8 cellular contexts compared by ENCODE assay signal in genomic region chr3:184727357-184728060, GRCh38. TPM values are rescaled to one million over a fixed set of nuclear protein-coding genes. Genes with fewer than 3 reads are reported as not detected.
A peak's percentile ranks its signal among the peaks of the same experiment; 100 is the strongest.
DNase-seq lines count a peak whose midpoint lies in the region; ATAC-seq, FAIRE-seq and TF ChIP-seq lines count a peak whose summit lies in the region.

No MANE protein-coding gene starts in this region.

- H3K4me3 ChIP-seq in endothelial cell of umbilical vein (replicated peaks in 1 of 3; ENCODE audit: insufficient read depth in 1 of 3, low read depth in 1 of 3, low read length in 3 of 3) (no peak overlapping the region), tibial artery (no peak overlapping the region)

- H3K27ac ChIP-seq in endothelial cell of umbilical vein (ENCODE audit: insufficient read depth, low read depth, low read length) (no peak overlapping the region), tibial artery (no peak overlapping the region)

- no peak overlapping the region for H3K4me2 ChIP-seq in endothelial cell of umbilical vein (ENCODE audit: insufficient read depth, low read length)

- no peak for ATAC-seq in HG03520 (IDR thresholded peaks at IDR 0.05; ENCODE audit: unreplicated experiment)

- dilution Hi-C loops in endothelial cell of umbilical vein (cut with MboI; ENCODE audit: extremely low pct_ligation_motif_present, low sequenced_read_pairs): no loop called here

- H2AFZ ChIP-seq in endothelial cell of umbilical vein (ENCODE audit: low read depth, low read length): no peak overlapping the region

- intact Hi-C loops in endothelial cell of umbilical vein (cut with micrococcal nuclease): loop anchor here (1.0 kb wide), 2 partner anchors 50 to 166 kb away; partner anchors contain the start of gene EPHB3
- intact Hi-C loops in tibial artery (cut with DNase I; ENCODE audit: low total_unique reads): loop anchor here (5.0 kb wide), 1 partner anchor 50 kb away; no protein-coding TSS in a partner anchor

- no peaks in the 10 kb centered on the region for H4K20me1 ChIP-seq in endothelial cell of umbilical vein (replicated peaks; ENCODE audit: control insufficient read depth, extremely low read depth, insufficient read depth, low read length)

- CTCF ChIA-PET in endothelial cell of umbilical vein (lab: Charles Lee): interaction anchor here (0.8 to 4.3 kb wide), 14 partner anchors 10 to 171 kb away, joined by 3 to 30 read pairs (median 4); no protein-coding TSS in a partner anchor

- H3K79me2 ChIP-seq in endothelial cell of umbilical vein (ENCODE audit: control insufficient read depth, insufficient read depth, low read length): no peaks in the 10 kb centered on the region

- H3K9me3 ChIP-seq in endothelial cell of umbilical vein (replicated peaks; ENCODE audit: control insufficient read depth, insufficient read depth, low read length) (no peaks in the 10 kb centered on the region), tibial artery (no peaks in the 10 kb centered on the region)

- BruUV-seq in endothelial cell of umbilical vein (replicated peaks; lab: Mats Ljungman, UMichigan): no TSS peak

- H3K36me3 ChIP-seq in endothelial cell of umbilical vein (ENCODE audit: control insufficient read depth in 2 of 2, extremely low read depth in 1 of 2, insufficient read depth in 2 of 2, low read length in 2 of 2) (no peaks in the 10 kb centered on the region), tibial artery (no peaks in the 10 kb centered on the region)

- no peak overlapping the region for H3K9ac ChIP-seq in endothelial cell of umbilical vein (replicated peaks; ENCODE audit: extremely low read depth, insufficient read depth, low read length)

- H3K9me1 ChIP-seq in endothelial cell of umbilical vein (replicated peaks; ENCODE audit: control insufficient read depth, extremely low read depth, insufficient read depth, low read length): no peaks in the 10 kb centered on the region

- TF ChIP-seq CTCF in endothelial cell of umbilical vein (IDR thresholded peaks at IDR 0.05; ENCODE audit: extremely low read depth in 1 of 2, insufficient read depth in 1 of 2, low read depth in 1 of 2, low read length in 2 of 2): peak; percentile 73 to 74
- peak; percentile 57 to 62 for TF ChIP-seq CTCF in tibial artery (IDR thresholded peaks at IDR 0.05)

- TF ChIP-seq POLR2A in endothelial cell of umbilical vein (IDR thresholded peaks at IDR 0.05; ENCODE audit: low read depth, low read length): no peak

- POLR2A ChIA-PET in endothelial cell of umbilical vein (lab: Charles Lee): no interaction called here

- H3K27me3 ChIP-seq in endothelial cell of umbilical vein (ENCODE audit: control insufficient read depth in 2 of 2, insufficient read depth in 2 of 2, low read length in 2 of 2) (peaks cover 3 to 7% of the 10 kb centered on the region in 2 experiments), tibial artery (no peaks in the 10 kb centered on the region)

- DNase-seq in C1 segment of cervical spinal cord (lab: John Stamatoyannopoulos, UW) (peak in 8 of 14 donors; percentile 6 to 58 (median 35)), H4 (ENCODE audit: low spot score) (peak; percentile 70), NCI-H510A (lab: John Stamatoyannopoulos, UW) (peak; percentile 83), endothelial cell of umbilical vein (ENCODE audit: low read depth, low spot score) (peak; percentile 65), midbrain (lab: John Stamatoyannopoulos, UW) (peak; percentile 63), tibial artery (peak in 1 of 2 donors; percentile 64)
- peak; percentile 37 to 56 for DNase-seq in activated CD4-positive, alpha-beta T cell treated with anti-CD3 and anti-CD28 coated beads, Interleukin-2, amount 50 U/mL, for 48 hours

- peak; percentile 90 for FAIRE-seq in endothelial cell of umbilical vein (lab: Jason Lieb, UNC)

- H3K4me1 ChIP-seq in endothelial cell of umbilical vein (ENCODE audit: control insufficient read depth, extremely low read depth, insufficient read depth, low read length): no peaks in the 10 kb centered on the region
- no peaks in the 10 kb centered on the region for H3K4me1 ChIP-seq in tibial artery

TF ChIP-seq in endothelial cell of umbilical vein, 7 proteins besides CTCF, POLR2A, EP300 and RAD21:
- TF ChIP-seq EZH2 (IDR thresholded peaks at IDR 0.05; ENCODE audit: borderline replicate concordance, low read depth, low read length, severe bottlenecking) (no peak), MAX (IDR thresholded peaks at IDR 0.05; ENCODE audit: insufficient read depth, insufficient read length) (no peak), MYC (IDR thresholded peaks at IDR 0.05; ENCODE audit: low read depth, low read length) (no peak), FOS (IDR thresholded peaks at IDR 0.05; ENCODE audit: borderline replicate concordance, insufficient read depth, low read length) (no peak), JUN (IDR thresholded peaks at IDR 0.05; ENCODE audit: borderline replicate concordance, insufficient read depth, insufficient read length, low read depth) (no peak), POLR2AphosphoS5 (IDR thresholded peaks at IDR 0.05; ENCODE audit: insufficient read depth, low read depth, low read length) (no peak), GATA2 (IDR thresholded peaks at IDR 0.05; ENCODE audit: insufficient read depth, insufficient read length, low read depth, low read length) (no peak)

RNA-seq across cellular contexts. Expression of gene MAGEF1, which starts 15.6 kb away (rescaled TPM):
- total RNA-seq in H4 (2014; rRNA removed; shearing (Covaris generic)): 51.8 and 55.4 TPM in 2 replicates
- total RNA-seq in endothelial cell of umbilical vein: 13.1 and 14.2 TPM in 2 replicates
- polyA plus RNA-seq in endothelial cell of umbilical vein: 4.4 and 7.0 TPM in 2 replicates
- 6.9 and 7.0 TPM in 2 replicates for polyA plus RNA-seq in endothelial cell of umbilical vein (2011; cell fraction: cytosol; rRNA removed)
- 2.6 and 3.0 TPM in 2 replicates for polyA plus RNA-seq in endothelial cell of umbilical vein (2011; cell fraction: nucleus; rRNA removed)
- 6.9 and 9.8 TPM in 2 replicates for polyA plus RNA-seq in endothelial cell of umbilical vein (2012)
- polyA minus RNA-seq in endothelial cell of umbilical vein: 2.7 and 5.1 TPM in 2 replicates
- polyA minus RNA-seq in endothelial cell of umbilical vein (2011; cell fraction: cytosol; rRNA and poly(A)+ RNA removed): 16.3 TPM
- 1.3 and 1.8 TPM in 2 replicates for polyA minus RNA-seq in endothelial cell of umbilical vein (2011; cell fraction: nucleus; rRNA and poly(A)+ RNA removed)
